ENCODE assay signal across 9 cellular contexts in the genomic region with DNA sequence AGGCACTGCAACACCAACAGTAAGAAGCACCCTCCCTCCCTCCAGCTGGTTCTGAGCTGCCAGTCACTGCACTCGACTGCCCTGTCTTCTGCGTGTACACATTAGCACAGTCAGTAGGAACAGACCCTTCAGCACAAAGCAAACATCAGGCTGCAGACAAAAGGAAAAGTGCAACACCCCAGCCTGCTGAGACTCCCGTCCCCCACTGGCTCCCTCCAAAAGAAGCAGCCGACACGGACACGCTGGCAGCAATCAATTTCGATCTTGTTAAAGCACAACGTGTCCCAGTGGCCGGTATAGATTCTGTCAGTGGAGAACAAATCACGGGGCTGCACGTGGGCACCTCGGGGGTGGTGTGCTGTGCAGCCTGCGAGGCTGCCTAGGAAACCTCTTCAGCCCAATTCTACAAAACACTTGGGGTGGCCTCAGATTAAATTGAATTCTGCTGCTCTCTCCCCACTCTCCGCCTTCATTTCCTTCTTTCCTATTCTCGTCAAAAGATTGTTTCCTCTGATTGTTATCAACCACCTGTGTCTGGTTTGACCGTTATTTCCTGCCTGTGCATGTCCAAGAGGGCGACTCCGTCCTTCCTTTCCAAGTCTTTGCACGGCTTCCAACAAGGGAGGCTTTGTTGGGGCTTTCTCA. TPM values are rescaled to one million over a fixed set of nuclear protein-coding genes. Genes with fewer than 3 reads are reported as not detected.
DNase-seq lines count a peak whose midpoint lies in the region; ATAC-seq, FAIRE-seq and TF ChIP-seq lines count a peak whose summit lies in the region.
"Had no signal": no experiment of that assay in that cellular context is flagged by ENCODE, and none has a peak within 500 bp of the region (broad histone marks: within the 10 kb centered on the region; RNA-seq: fewer than 3 reads in every experiment).

No MANE protein-coding gene starts in this region.

- no peaks in the 10 kb centered on the region for H4K20me1 ChIP-seq in GM23248 (ENCODE audit: insufficient read depth)

- H3K9ac ChIP-seq in GM23248: peak overlapping the region; percentile 60; the same call in 1 of the 2 replicates

- H3K27me3 Mint-ChIP-seq in dendritic cell treated with granulocyte-macrophage colony-stimulating factor and Interleukin-4, amounts not matched to agents 40 ng/mL and 50 ng/mL, for 4 days: peaks cover 1% of the 10 kb centered on the region

- peaks cover 54% of the 10 kb centered on the region for H3F3A ChIP-seq in GM23248 (ENCODE audit: insufficient read depth)

- H3K36me3 ChIP-seq in GM23248 (ENCODE audit: low read depth) (peaks cover 39% of the 10 kb centered on the region), pancreas (peaks cover 0 to 35% (median 7%) of the 10 kb centered on the region in 3 donors)

- intact Hi-C loops in dendritic cell treated with granulocyte-macrophage colony-stimulating factor and Interleukin-4, amounts not matched to agents 40 ng/mL and 50 ng/mL, for 4 days (cut with micrococcal nuclease): no loop called here
- intact Hi-C loops in pancreas (cut with DNase I): no loop called here

- H3K4me3 Mint-ChIP-seq in dendritic cell treated with granulocyte-macrophage colony-stimulating factor and Interleukin-4, amounts not matched to agents 40 ng/mL and 50 ng/mL, for 4 days: peak overlapping the region; percentile 51

- H3K4me2 ChIP-seq in GM23248 (ENCODE audit: unreplicated experiment): peak overlapping the region; percentile 28

- DNase-seq in GM23248: peak; percentile 27
- DNase-seq in NCI-H526 treated with DMSO at 0.1 percent for 48 hours (lab: John Stamatoyannopoulos, UW): peak; percentile 54
- no peak for DNase-seq in pancreas
- DNase-seq in islet precursor cell: no peak

- H3K4me3 ChIP-seq in GM23248: no peak overlapping the region
- H3K4me3 ChIP-seq in pancreas: no peak overlapping the region

- peaks cover 37% of the 10 kb centered on the region for H3K79me2 ChIP-seq in GM23248 (ENCODE audit: insufficient read depth)

- H3K9me3 Mint-ChIP-seq in dendritic cell treated with granulocyte-macrophage colony-stimulating factor and Interleukin-4, amounts not matched to agents 40 ng/mL and 50 ng/mL, for 4 days: no peaks in the 10 kb centered on the region

- no peak for TF ChIP-seq CTCF in pancreas (IDR thresholded peaks at IDR 0.05)

- H3K27ac ChIP-seq in GM23248 (peak overlapping the region; percentile 79), pancreas (no peak overlapping the region)

- H3K27ac Mint-ChIP-seq in dendritic cell treated with granulocyte-macrophage colony-stimulating factor and Interleukin-4, amounts not matched to agents 40 ng/mL and 50 ng/mL, for 4 days: peak overlapping the region; percentile 14

- H3K4me1 ChIP-seq in GM23248 (ENCODE audit: insufficient read depth): peaks cover 43% of the 10 kb centered on the region
- H3K4me1 ChIP-seq in pancreas: no peaks in the 10 kb centered on the region

- no peaks in the 10 kb centered on the region for H3K9me3 ChIP-seq in GM23248 (ENCODE audit: low read depth)
- no peaks in the 10 kb centered on the region for H3K9me3 ChIP-seq in pancreas

- H3K4me1 Mint-ChIP-seq in dendritic cell treated with granulocyte-macrophage colony-stimulating factor and Interleukin-4, amounts not matched to agents 40 ng/mL and 50 ng/mL, for 4 days (ENCODE audit: low read depth): peaks cover 17% of the 10 kb centered on the region

- peaks cover 6% of the 10 kb centered on the region for H3K36me3 Mint-ChIP-seq in dendritic cell treated with granulocyte-macrophage colony-stimulating factor and Interleukin-4, amounts not matched to agents 40 ng/mL and 50 ng/mL, for 4 days (ENCODE audit: low read depth)

- ATAC-seq in pancreas: peak in 3 of 4 donors; percentile 23 to 49 (median 45)
- ATAC-seq in GM21717 (IDR thresholded peaks at IDR 0.05; ENCODE audit: unreplicated experiment): no peak
- ATAC-seq in GM18520 (IDR thresholded peaks at IDR 0.05; ENCODE audit: unreplicated experiment): no peak
- no peak for ATAC-seq in HG02610 (IDR thresholded peaks at IDR 0.05; ENCODE audit: unreplicated experiment)

- H3K27me3 ChIP-seq in GM23248 (replicated peaks; ENCODE audit: insufficient read depth): no peaks in the 10 kb centered on the region
- H3K27me3 ChIP-seq in pancreas: no peaks in the 10 kb centered on the region

- no peak for FAIRE-seq in pancreas (lab: Jason Lieb, UNC)
- FAIRE-seq: endometrium had no signal

- no peaks in the 10 kb centered on the region for H3K9me2 ChIP-seq in GM23248 (ENCODE audit: insufficient read depth)

- in situ Hi-C loops in GM23248 (cut with MboI): no loop called here

- 23 to 31% methylated on average over 19 of the region's 19 CpGs for WGBS in GM23248 (ENCODE audit: low coverage in 1 of 2, low lambda C conversion rate in 2 of 2, missing lambda C conversion rate in 2 of 2), 2 experiments
- WGBS in pancreas, 2 donors: 63 to 66% methylated on average over 19 of the region's 19 CpGs

- H2AFZ ChIP-seq in GM23248: no peak overlapping the region

RNA-seq across cellular contexts. Expression of gene TRAF3IP2, which starts 38.7 kb away (rescaled TPM):
- total RNA-seq in GM23248 (2014; rRNA removed; shearing (Covaris generic)): 28.7 and 40.2 TPM in 2 replicates
- polyA plus RNA-seq in GM23248 (2016; fragmentation: Nextera tagmentation; extraction: Ambion mirVana) (38.7 and 40.7 TPM in 2 replicates), pancreas (10 to 100 TPM; 18.5 to 30.3 TPM)
- 10 to 100 TPM; 19.9 to 25.9 (median 22.0) TPM for total RNA-seq in pancreas

Comparison
In these comparisons a context has a peak if more than half of its experiments do, and no peak if none do; other contexts are left out.
1. DNase-seq: peak in GM23248 (single experiment) and NCI-H526 treated with DMSO at 0.1 percent for 48 hours (single experiment); none in pancreas (0 of 6) and islet precursor cell (single experiment).
2. ATAC-seq: peak in pancreas (3 of 4); none in GM21717 (single experiment), GM18520 (single experiment) and HG02610 (single experiment).